In genomic region chr4:95507561-95507960, GRCh38 we compare ENCODE assay signal across 3 cellular contexts.
TF ChIP-seq lines count a peak whose summit lies in the region.

No MANE protein-coding gene starts in this region.

TF ChIP-seq in SK-N-SH, 30 proteins besides CTCF, POLR2A, EP300 and RAD21:
- TF ChIP-seq RFX5 (IDR thresholded peaks at IDR 0.05; ENCODE audit: low read length), result no peak
- TF ChIP-seq NRF1 (IDR thresholded peaks at IDR 0.05; ENCODE audit: low read depth, low read length), result no peak
- TF ChIP-seq ELF1 (IDR thresholded peaks at IDR 0.05), result no peak
- no peak for TF ChIP-seq TAF1 (IDR thresholded peaks at IDR 0.05; ENCODE audit: borderline replicate concordance, low read depth, low read length)
- no peak for TF ChIP-seq TEAD4 (IDR thresholded peaks at IDR 0.05; ENCODE audit: borderline replicate concordance, insufficient read depth)
- TF ChIP-seq MAX (IDR thresholded peaks at IDR 0.05; ENCODE audit: low read depth), result no peak
- TF ChIP-seq USF2 (IDR thresholded peaks at IDR 0.05; ENCODE audit: borderline replicate concordance, low read depth, low read length), result no peak
- no peak for TF ChIP-seq CHD2 (IDR thresholded peaks at IDR 0.05; ENCODE audit: low read length, partially characterized antibody)
- TF ChIP-seq NFIC (IDR thresholded peaks at IDR 0.05; ENCODE audit: borderline replicate concordance), result no peak
- no peak for TF ChIP-seq MXI1 (IDR thresholded peaks at IDR 0.05; ENCODE audit: low read depth, low read length)
- TF ChIP-seq GATA2 (CRISPR knock-in tag; IDR thresholded peaks at IDR 0.05), result no peak
- no peak for TF ChIP-seq PBX3 (IDR thresholded peaks at IDR 0.05)
- no peak for TF ChIP-seq FOXM1 (IDR thresholded peaks at IDR 0.05; ENCODE audit: low read depth)
- TF ChIP-seq RCOR1 (IDR thresholded peaks at IDR 0.05; ENCODE audit: low read length), result no peak
- TF ChIP-seq, protein P1, sequence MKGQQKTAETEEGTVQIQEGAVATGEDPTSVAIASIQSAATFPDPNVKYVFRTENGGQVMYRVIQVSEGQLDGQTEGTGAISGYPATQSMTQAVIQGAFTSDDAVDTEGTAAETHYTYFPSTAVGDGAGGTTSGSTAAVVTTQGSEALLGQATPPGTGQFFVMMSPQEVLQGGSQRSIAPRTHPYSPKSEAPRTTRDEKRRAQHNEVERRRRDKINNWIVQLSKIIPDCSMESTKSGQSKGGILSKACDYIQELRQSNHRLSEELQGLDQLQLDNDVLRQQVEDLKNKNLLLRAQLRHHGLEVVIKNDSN (IDR thresholded peaks at IDR 0.05; ENCODE audit: borderline replicate concordance, low read depth), result no peak
- no peak for TF ChIP-seq RXRA (IDR thresholded peaks at IDR 0.05; ENCODE audit: borderline replicate concordance, low read depth)
- no peak for TF ChIP-seq FOSL2 (IDR thresholded peaks at IDR 0.05; ENCODE audit: borderline replicate concordance, low read depth)
- TF ChIP-seq EZH2phosphoT487 (IDR thresholded peaks at IDR 0.05; ENCODE audit: borderline replicate concordance, low read depth), result no peak
- TF ChIP-seq JUND (IDR thresholded peaks at IDR 0.05), result no peak

TF ChIP-seq in SK-N-SH treated with all-trans-retinoic acid at 6 μM for 48 hours, 23 proteins besides CTCF, POLR2A, EP300 and RAD21:
- TF ChIP-seq TCF4 (CRISPR knock-in tag; IDR thresholded peaks at IDR 0.05; ENCODE audit: borderline replicate concordance), result no peak
- no peak for TF ChIP-seq ZNF565 (CRISPR knock-in tag; conservative IDR thresholded peaks at IDR 0.05; ENCODE audit: low read depth)

TF ChIP-seq in endothelial cell of umbilical vein, 7 proteins besides CTCF, POLR2A, EP300 and RAD21 (continued from another document):
- TF ChIP-seq POLR2AphosphoS5 (IDR thresholded peaks at IDR 0.05; ENCODE audit: insufficient read depth, low read depth, low read length), result peak; percentile 9
TF ChIP-seq in endothelial cell of umbilical vein: peak in this region for 1.
